In the genomic region with DNA sequence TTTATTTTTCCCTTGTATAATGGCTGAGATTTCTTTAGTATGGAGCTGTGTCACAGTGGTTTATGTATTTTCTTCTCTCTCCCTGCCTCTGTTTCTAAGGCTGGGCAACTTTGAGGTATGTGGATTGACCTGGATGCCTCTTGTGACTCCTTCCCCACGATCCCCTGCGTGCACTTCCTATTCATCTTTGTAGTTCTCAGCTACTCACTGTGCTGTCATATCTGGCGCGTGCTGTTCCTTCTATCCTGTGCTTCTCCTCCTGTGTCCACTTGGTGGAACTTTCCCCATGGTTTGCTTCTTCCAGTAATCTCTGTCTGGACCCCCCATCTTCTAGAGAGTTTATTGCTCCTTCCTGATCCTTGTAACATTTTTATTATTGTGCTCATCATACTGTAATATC, we compare ENCODE assay signal across 11 cellular contexts.
DNase-seq lines count a peak whose midpoint lies in the region; ATAC-seq, FAIRE-seq and TF ChIP-seq lines count a peak whose summit lies in the region.
"Had no signal": no experiment of that assay in that cellular context is flagged by ENCODE, and none has a peak within 500 bp of the region (broad histone marks: within the 10 kb centered on the region; RNA-seq: fewer than 3 reads in every experiment).

No MANE protein-coding gene starts in this region.

- no peak for FAIRE-seq in H54 (lab: Jason Lieb, UNC)

- peak; percentile 48 for DNase-seq in activated naive CD4-positive, alpha-beta T cell treated with anti-CD3 and anti-CD28 coated beads for 36 hours
- no peak for DNase-seq in activated naive CD4-positive, alpha-beta T cell (lab: John Stamatoyannopoulos, UW)
- no peak for DNase-seq in H54 (ENCODE audit: insufficient read length, low spot score)
- DNase-seq: stimulated activated CD4-positive, alpha-beta T cell treated with anti-CD3 and anti-CD28 coated beads, Interleukin-2, amount 100 ng/mL, for 48 hours; uterus had no signal

- H3K4me3 ChIP-seq in SU-DHL-6 (ENCODE audit: insufficient read depth, low read length, poor library complexity, severe bottlenecking) (no peak overlapping the region), gastroesophageal sphincter (no peak overlapping the region)
- H3K4me3 ChIP-seq: uterus had no signal

- H3K36me3 ChIP-seq in SU-DHL-6 (ENCODE audit: low read length) (no peaks in the 10 kb centered on the region), gastroesophageal sphincter (no peaks in the 10 kb centered on the region)
- H3K36me3 ChIP-seq: uterus had no signal

- H3K27ac Mint-ChIP-seq in activated naive CD4-positive, alpha-beta T cell treated with anti-CD3 and anti-CD28 coated beads for 36 hours: peak overlapping the region; percentile 22
- peak overlapping the region; percentile 35 for H3K27ac Mint-ChIP-seq in stimulated activated memory B cell treated with anti-CD40 and anti-IgM and Interleukin-4, amounts not matched to agents 10 μg/mL and 1 μg/mL and 100 μg/mL, for 72 hours

- intact Hi-C loops in activated naive CD4-positive, alpha-beta T cell treated with anti-CD3 and anti-CD28 coated beads for 36 hours (cut with micrococcal nuclease): no loop called here

- ATAC-seq in gastroesophageal sphincter (peak; percentile 57), GM21423 (IDR thresholded peaks at IDR 0.05; ENCODE audit: unreplicated experiment) (no peak), HG03159 (IDR thresholded peaks at IDR 0.05; ENCODE audit: unreplicated experiment) (no peak)
- ATAC-seq in stimulated activated memory B cell treated with anti-CD40 and anti-IgM and Interleukin-4, amounts not matched to agents 10 μg/mL and 1 μg/mL and 100 μg/mL, for 72 hours: no peak

- H3K79me2 ChIP-seq in SU-DHL-6 (ENCODE audit: insufficient read depth, low read length): peaks cover 93% of the 10 kb centered on the region

- H4K20me1 ChIP-seq in SU-DHL-6 (ENCODE audit: low read depth, low read length): no peaks in the 10 kb centered on the region

- TF ChIP-seq CTCF in SU-DHL-6 (IDR thresholded peaks at IDR 0.05; ENCODE audit: insufficient read depth, low read length, poor library complexity, severe bottlenecking) (no peak), gastroesophageal sphincter (IDR thresholded peaks at IDR 0.05) (peak in 1 of 4 experiments; percentile 43)

- H3F3A ChIP-seq in SU-DHL-6 (ENCODE audit: insufficient read depth): peaks cover 90% of the 10 kb centered on the region

- CTCF ChIA-PET in activated naive CD4-positive, alpha-beta T cell treated with anti-CD3 and anti-CD28 coated beads for 36 hours (lab: Charles Lee): interaction anchor here (0.8 to 1.9 kb wide), 2 partner anchors 8 to 181 kb away, joined by 4 to 5 read pairs; no protein-coding TSS in a partner anchor

- H2AFZ ChIP-seq in SU-DHL-6 (ENCODE audit: low read depth, low read length, severe bottlenecking): no peak overlapping the region

- peak overlapping the region; percentile 99 for H3K27ac ChIP-seq in SU-DHL-6 (ENCODE audit: low read depth, low read length)
- peak overlapping the region in 1 of 4 donors; percentile 33 for H3K27ac ChIP-seq in gastroesophageal sphincter
- H3K27ac ChIP-seq: C4-2B had no signal

- no peaks in the 10 kb centered on the region for H3K27me3 ChIP-seq in SU-DHL-6 (ENCODE audit: low read length)
- no peaks in the 10 kb centered on the region for H3K27me3 ChIP-seq in gastroesophageal sphincter
- H3K27me3 ChIP-seq: uterus had no signal

- no peaks in the 10 kb centered on the region for H3K9me2 ChIP-seq in SU-DHL-6 (replicated peaks; ENCODE audit: insufficient read depth, low read length)

- H3K9ac ChIP-seq in SU-DHL-6 (ENCODE audit: low read length): peak overlapping the region; percentile 67

- WGBS in gastroesophageal sphincter (ENCODE audit: low coverage in 1 of 2), 2 donors: 21 to 38% methylated on average over 4 of the region's 4 CpGs

- no peak for TF ChIP-seq POLR2A in gastroesophageal sphincter (IDR thresholded peaks at IDR 0.05)
- no peak for TF ChIP-seq POLR2A in H54 (IDR thresholded peaks at IDR 0.05; ENCODE audit: low read depth, low read length)

- no peak overlapping the region for H3K4me3 Mint-ChIP-seq in activated naive CD4-positive, alpha-beta T cell treated with anti-CD3 and anti-CD28 coated beads for 36 hours
- H3K4me3 Mint-ChIP-seq in stimulated activated memory B cell treated with anti-CD40 and anti-IgM and Interleukin-4, amounts not matched to agents 10 μg/mL and 1 μg/mL and 100 μg/mL, for 72 hours: no peak overlapping the region

- H3K4me2 ChIP-seq in SU-DHL-6 (ENCODE audit: low read depth, low read length, poor library complexity, severe bottlenecking): peak overlapping the region; percentile 89

- H3K9me3 Mint-ChIP-seq in activated naive CD4-positive, alpha-beta T cell treated with anti-CD3 and anti-CD28 coated beads for 36 hours: no peaks in the 10 kb centered on the region
- no peaks in the 10 kb centered on the region for H3K9me3 Mint-ChIP-seq in stimulated activated memory B cell treated with anti-CD40 and anti-IgM and Interleukin-4, amounts not matched to agents 10 μg/mL and 1 μg/mL and 100 μg/mL, for 72 hours

- H3K27me3 Mint-ChIP-seq in activated naive CD4-positive, alpha-beta T cell treated with anti-CD3 and anti-CD28 coated beads for 36 hours (ENCODE audit: low read depth): no peaks in the 10 kb centered on the region
- no peaks in the 10 kb centered on the region for H3K27me3 Mint-ChIP-seq in stimulated activated memory B cell treated with anti-CD40 and anti-IgM and Interleukin-4, amounts not matched to agents 10 μg/mL and 1 μg/mL and 100 μg/mL, for 72 hours

- peaks cover 24 to 100% (median 48%) of the 10 kb centered on the region in 3 donors for H3K4me1 ChIP-seq in gastroesophageal sphincter

- H3K9me3 ChIP-seq in SU-DHL-6 (ENCODE audit: insufficient read depth, low read length) (no peaks in the 10 kb centered on the region), gastroesophageal sphincter (no peaks in the 10 kb centered on the region)
- H3K9me3 ChIP-seq: uterus had no signal

- no peaks in the 10 kb centered on the region for H3K36me3 Mint-ChIP-seq in activated naive CD4-positive, alpha-beta T cell treated with anti-CD3 and anti-CD28 coated beads for 36 hours (ENCODE audit: low read depth)
- H3K36me3 Mint-ChIP-seq in stimulated activated memory B cell treated with anti-CD40 and anti-IgM and Interleukin-4, amounts not matched to agents 10 μg/mL and 1 μg/mL and 100 μg/mL, for 72 hours: peaks cover 5% of the 10 kb centered on the region

- TF ChIP-seq EP300 in gastroesophageal sphincter (IDR thresholded peaks at IDR 0.05): no peak

- peaks cover 85% of the 10 kb centered on the region for H3K4me1 Mint-ChIP-seq in activated naive CD4-positive, alpha-beta T cell treated with anti-CD3 and anti-CD28 coated beads for 36 hours (ENCODE audit: low read depth)
- H3K4me1 Mint-ChIP-seq in stimulated activated memory B cell treated with anti-CD40 and anti-IgM and Interleukin-4, amounts not matched to agents 10 μg/mL and 1 μg/mL and 100 μg/mL, for 72 hours: peaks cover 95% of the 10 kb centered on the region
